In the genomic region with DNA sequence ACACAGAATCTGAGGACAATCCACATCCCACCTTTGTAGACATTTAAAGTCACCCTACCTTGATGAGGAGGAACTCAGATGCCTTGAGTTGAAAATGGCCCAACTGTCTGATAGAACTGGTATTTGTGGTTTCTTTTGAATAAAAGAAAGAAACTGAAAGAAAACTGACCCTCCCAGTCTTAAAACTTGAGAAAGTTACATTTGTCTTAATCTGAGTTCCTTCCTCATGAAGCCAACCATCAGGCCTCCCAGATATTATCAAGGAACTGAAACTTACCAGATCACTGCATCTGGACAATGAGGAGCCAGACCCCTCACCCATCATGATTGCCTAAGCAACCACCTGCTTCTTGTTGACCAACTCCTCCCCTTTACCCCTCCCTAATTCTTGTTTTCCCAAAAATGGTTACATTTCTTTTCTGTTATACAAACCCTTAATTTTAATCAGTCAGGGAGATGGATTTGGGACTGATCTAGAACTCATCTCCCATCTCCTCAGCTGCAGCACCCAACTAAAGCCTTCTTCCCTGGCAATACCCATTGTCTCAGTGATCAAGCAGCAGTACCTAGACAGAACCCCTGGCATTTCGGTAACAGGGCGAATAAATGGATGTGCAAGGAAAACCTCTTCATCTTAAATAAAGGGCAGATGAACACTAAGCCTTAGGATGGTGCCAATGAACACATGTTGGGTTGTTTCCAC, we compare ENCODE assay signal across 12 cellular contexts.
A peak's percentile ranks its signal among the peaks of the same experiment; 100 is the strongest.
DNase-seq lines count a peak whose midpoint lies in the region; ATAC-seq and TF ChIP-seq lines count a peak whose summit lies in the region.
"Had no signal": no experiment of that assay in that cellular context is flagged by ENCODE, and none has a peak within 500 bp of the region (broad histone marks: within the 10 kb centered on the region; RNA-seq: fewer than 3 reads in every experiment).

No MANE protein-coding gene starts in this region.

- in situ Hi-C loops in G401 (cut with HindIII; ENCODE audit: low sequenced_read_pairs) = no loop called here

- no peak for TF ChIP-seq CTCF in lower lobe of right lung (IDR thresholded peaks at IDR 0.05)

- H3K4me1 ChIP-seq in lower lobe of right lung = peaks cover 10% of the 10 kb centered on the region

- H3K4me3 ChIP-seq in lower lobe of right lung = peak overlapping the region; percentile 33

- peaks cover 11% of the 10 kb centered on the region for H3K9me3 ChIP-seq in lower lobe of right lung

- no peaks in the 10 kb centered on the region for H3K36me3 ChIP-seq in lower lobe of right lung

- DNase-seq in GF-D8 (lab: John Stamatoyannopoulos, UW) (peak; percentile 21), MV-4-11 (lab: John Stamatoyannopoulos, UW) (peak; percentile 98), lower lobe of right lung (no peak), G401 (ENCODE audit: low spot score) (no peak), glomerular visceral epithelial cell (ENCODE audit: extremely low spot score) (no peak)
- no peak for DNase-seq in stimulated activated CD4-positive, alpha-beta T cell treated with anti-CD3 and anti-CD28 coated beads, Interleukin-4, amount 100 ng/mL, for 4 hours
- DNase-seq: activated CD4-positive, alpha-beta T cell treated with anti-CD3 and anti-CD28 coated beads, Interleukin-2, amount 50 U/mL, for 4 hours; DMS53; NCI-H2171 treated with DMSO at 0.1 percent for 48 hours; SHP77 treated with DMSO at 0.1 percent for 48 hours had no signal

- no peaks in the 10 kb centered on the region for H3K27me3 ChIP-seq in lower lobe of right lung (ENCODE audit: low read depth)

- H3K27ac ChIP-seq in lower lobe of right lung = peak overlapping the region; percentile 7

- ATAC-seq in GM18868 (IDR thresholded peaks at IDR 0.05; ENCODE audit: unreplicated experiment) = peak; percentile 58
- ATAC-seq in lower lobe of right lung = no peak
- ATAC-seq: stimulated activated effector memory CD8-positive, alpha-beta T cell treated with anti-CD3 and anti-CD28 coated beads, Interleukin-12 subunit alpha, Interleukin-12 subunit beta, amount 100 ng/mL, for 72 hours had no signal

- intact Hi-C loops in lower lobe of right lung (cut with DNase I) = no loop called here

Comparison
In these comparisons a context has a peak if more than half of its experiments do, and no peak if none do; other contexts are left out.
1. DNase-seq: peak in GF-D8 (single experiment) and MV-4-11 (single experiment); none in lower lobe of right lung (single experiment), G401 (single experiment), stimulated activated CD4-positive, alpha-beta T cell treated with anti-CD3 and anti-CD28 coated beads, Interleukin-4, amount 100 ng/mL, for 4 hours (0 of 2) and glomerular visceral epithelial cell (single experiment).